Comparison of ENCODE assay signal across 8 cellular contexts in genomic region chr10:23439452-23439919, GRCh38. TPM values are rescaled to one million over a fixed set of nuclear protein-coding genes. Genes with fewer than 3 reads are reported as not detected.
DNase-seq lines count a peak whose midpoint lies in the region; ATAC-seq and TF ChIP-seq lines count a peak whose summit lies in the region.

No MANE protein-coding gene starts in this region.

- no peak for TF ChIP-seq CTCF in adrenal gland (IDR thresholded peaks at IDR 0.05)

- DNase-seq in CD1c-positive myeloid dendritic cell (ENCODE audit: extremely low spot score) (peak; percentile 34), adrenal gland (peak in 2 of 7 donors; percentile 40 to 43), iris pigment epithelial cell (ENCODE audit: low read depth) (peak; percentile 22), substantia nigra (lab: John Stamatoyannopoulos, UW) (peak in 15 of 49 donors; percentile 20 to 74 (median 46)), NCI-H1694 (lab: John Stamatoyannopoulos, UW) (no peak), KG1 (lab: John Stamatoyannopoulos, UW) (no peak)

- TF ChIP-seq POLR2A in adrenal gland (IDR thresholded peaks at IDR 0.05) = no peak

- intact Hi-C loops in adrenal gland (cut with DNase I) = no loop called here

- no peaks in the 10 kb centered on the region for H3K36me3 ChIP-seq in adrenal gland (replicated peaks in 1 of 2)

- H3K27ac ChIP-seq in adrenal gland = peak overlapping the region; percentile 77 to 100 (median 96)
- H3K27ac ChIP-seq in substantia nigra (ENCODE audit: low read depth, low read length, poor library complexity, severe bottlenecking) = peak overlapping the region; percentile 90

- H3K27me3 ChIP-seq in adrenal gland = no peaks in the 10 kb centered on the region

- ATAC-seq in GM19372 (IDR thresholded peaks at IDR 0.05; ENCODE audit: low read depth, unreplicated experiment) (peak; percentile 11), HG03457 (IDR thresholded peaks at IDR 0.05; ENCODE audit: unreplicated experiment) (peak; percentile 7)

- 0% methylated on average over 48 to 74 of the region's 74 CpGs; no CpG with 5 or more reads in 2 of the 4 donors for WGBS in adrenal gland, 4 donors

- no peaks in the 10 kb centered on the region for H3K9me3 ChIP-seq in adrenal gland (replicated peaks in 1 of 3)

- peaks cover 13 to 33% of the 10 kb centered on the region in 2 donors for H3K4me1 ChIP-seq in adrenal gland (replicated peaks in 1 of 2)

- peak overlapping the region; percentile 29 to 98 (median 73) for H3K4me3 ChIP-seq in adrenal gland

RNA-seq across cellular contexts. Expression of gene OTUD1, which starts 0.6 kb away (rescaled TPM):
- total RNA-seq in adrenal gland = 10 to 100 TPM in 7 of 8 donors, 1 to 10 TPM in 1; 8.5 to 31.1 (median 20.4) TPM
- polyA plus RNA-seq in adrenal gland = 10 to 100 TPM in 1 of 3 donors, 1 to 10 TPM in 2; 6.4 to 11.3 (median 6.5) TPM

Comparison
In these comparisons a context has a peak if more than half of its experiments do, and no peak if none do; other contexts are left out.
1. DNase-seq: peak in CD1c-positive myeloid dendritic cell (single experiment) and iris pigment epithelial cell (single experiment); none in NCI-H1694 (single experiment) and KG1 (single experiment).